In the genomic region with DNA sequence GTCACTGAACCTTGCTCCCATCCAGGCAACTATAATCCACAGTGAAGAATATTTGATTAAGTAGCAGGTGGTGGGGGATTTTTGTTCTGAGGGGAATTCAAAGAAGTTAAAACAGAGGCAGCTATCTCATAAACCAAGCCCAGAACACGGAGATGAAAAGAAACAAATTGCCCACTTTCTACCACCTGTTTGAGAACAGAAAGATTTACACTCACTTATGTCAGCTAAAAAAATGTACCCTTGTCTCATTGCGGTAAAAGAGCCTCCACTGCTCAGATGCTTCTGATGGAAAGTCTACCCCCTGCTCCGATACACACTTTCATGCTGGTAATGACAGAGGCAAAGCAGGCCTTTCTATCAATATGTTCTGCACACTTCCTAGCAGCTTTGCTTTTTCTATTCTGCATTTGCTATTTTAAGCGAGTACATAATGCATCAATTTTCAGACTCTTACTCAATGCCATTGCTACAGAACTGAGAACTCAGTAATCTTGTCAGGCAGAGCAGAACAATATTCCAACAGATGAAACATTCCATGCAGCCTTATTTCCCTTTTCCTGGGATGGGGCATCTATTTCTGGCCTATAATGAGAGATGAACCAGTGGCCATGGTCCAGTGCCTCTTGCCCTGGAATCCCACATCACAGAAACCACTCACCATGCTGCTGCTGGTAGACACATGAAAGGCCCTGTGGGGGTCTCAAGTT, we compare ENCODE assay signal across 9 cellular contexts. TPM values are rescaled to one million over a fixed set of nuclear protein-coding genes. Genes with fewer than 3 reads are reported as not detected.
A peak's percentile ranks its signal among the peaks of the same experiment; 100 is the strongest.
DNase-seq lines count a peak whose midpoint lies in the region; ATAC-seq and TF ChIP-seq lines count a peak whose summit lies in the region.
"Had no signal": no experiment of that assay in that cellular context is flagged by ENCODE, and none has a peak within 500 bp of the region (broad histone marks: within the 10 kb centered on the region; RNA-seq: fewer than 3 reads in every experiment).

No MANE protein-coding gene starts in this region.

- H3K36me3 ChIP-seq in BE2C = no peaks in the 10 kb centered on the region

- peak; percentile 82 for DNase-seq in GM12865 (ENCODE audit: low read depth)
- DNase-seq in myocyte (ENCODE audit: low read depth) = peak; percentile 90
- no peak for DNase-seq in AG08395 (ENCODE audit: low spot score)
- DNase-seq in BE2C = no peak
- DNase-seq: kidney, retina had no signal

- ATAC-seq in GM18907 (IDR thresholded peaks at IDR 0.05; ENCODE audit: unreplicated experiment) = peak; percentile 38
- no peak for ATAC-seq in HG03571 (IDR thresholded peaks at IDR 0.05; ENCODE audit: unreplicated experiment)

- no peaks in the 10 kb centered on the region for H3K9me3 ChIP-seq in BE2C

- no peaks in the 10 kb centered on the region for H3K27me3 Mint-ChIP-seq in IgD-negative memory B cell

- H3K36me3 Mint-ChIP-seq in IgD-negative memory B cell = peaks cover 5% of the 10 kb centered on the region

- H3K9me3 Mint-ChIP-seq in IgD-negative memory B cell = no peaks in the 10 kb centered on the region

- peak overlapping the region in 2 of 4 donors; percentile 10 to 27 for H3K4me3 Mint-ChIP-seq in IgD-negative memory B cell

- peaks cover 45 to 53% (median 46%) of the 10 kb centered on the region in 3 donors for H3K4me1 Mint-ChIP-seq in IgD-negative memory B cell

- no peaks in the 10 kb centered on the region for H3K4me1 ChIP-seq in BE2C

- no peaks in the 10 kb centered on the region for H3K27me3 ChIP-seq in BE2C

- peak overlapping the region; percentile 8 to 39 (median 12) for H3K27ac Mint-ChIP-seq in IgD-negative memory B cell

- H3K4me3 ChIP-seq in GM12865 (ENCODE audit: low read depth, low read length) = no peak overlapping the region
- no peak overlapping the region for H3K4me3 ChIP-seq in BE2C (ENCODE audit: low read depth, low read length)

- TF ChIP-seq CTCF in GM12865 (IDR thresholded peaks at IDR 0.05; ENCODE audit: insufficient read depth, low read depth, low read length, missing control alignments) (no peak), BE2C (IDR thresholded peaks at IDR 0.05; ENCODE audit: low read depth, low read length) (no peak)

RNA-seq across cellular contexts. Expression of gene CDK5R1, which starts 29.0 kb away (rescaled TPM):
- 3.8 TPM for polyA plus RNA-seq in IgD-negative memory B cell
- 25.8 and 39.6 TPM in 2 replicates for total RNA-seq in myocyte
- 13.4 TPM for polyA plus RNA-seq in myocyte (2012)
- 4.5 TPM for polyA plus RNA-seq in BE2C (2012; ENCODE audit: insufficient read depth, insufficient read length, low read depth)

Comparison
In these comparisons a context has a peak if more than half of its experiments do, and no peak if none do; other contexts are left out.
1. DNase-seq: peak in GM12865 (single experiment) and myocyte (single experiment); none in AG08395 (single experiment) and BE2C (single experiment).